Comparison of ENCODE assay signal across 1 cellular context in the genomic region with DNA sequence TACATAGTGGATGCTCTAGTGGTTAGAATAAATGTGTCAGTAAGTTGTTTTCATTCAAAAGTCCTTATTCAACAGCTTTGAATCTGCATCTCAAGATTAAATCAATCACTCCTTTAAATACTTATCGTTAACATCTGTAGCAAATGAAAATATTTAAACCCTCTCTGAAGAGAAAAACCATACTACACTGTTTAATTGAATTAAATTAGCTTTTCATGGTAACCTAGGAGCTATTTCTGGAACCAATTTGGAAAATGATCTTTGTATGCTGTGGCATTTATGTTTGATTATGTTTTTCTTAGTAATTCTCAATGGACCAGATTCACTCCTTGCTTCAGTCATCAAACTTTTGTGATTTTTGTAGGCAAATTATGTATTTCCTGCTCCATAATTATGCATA.
TF ChIP-seq lines count a peak whose summit lies in the region.

No MANE protein-coding gene starts in this region.

TF ChIP-seq in HCT116, 20 proteins besides CTCF, POLR2A, EP300 and RAD21 (continued from another document):
- TF ChIP-seq, protein P1, sequence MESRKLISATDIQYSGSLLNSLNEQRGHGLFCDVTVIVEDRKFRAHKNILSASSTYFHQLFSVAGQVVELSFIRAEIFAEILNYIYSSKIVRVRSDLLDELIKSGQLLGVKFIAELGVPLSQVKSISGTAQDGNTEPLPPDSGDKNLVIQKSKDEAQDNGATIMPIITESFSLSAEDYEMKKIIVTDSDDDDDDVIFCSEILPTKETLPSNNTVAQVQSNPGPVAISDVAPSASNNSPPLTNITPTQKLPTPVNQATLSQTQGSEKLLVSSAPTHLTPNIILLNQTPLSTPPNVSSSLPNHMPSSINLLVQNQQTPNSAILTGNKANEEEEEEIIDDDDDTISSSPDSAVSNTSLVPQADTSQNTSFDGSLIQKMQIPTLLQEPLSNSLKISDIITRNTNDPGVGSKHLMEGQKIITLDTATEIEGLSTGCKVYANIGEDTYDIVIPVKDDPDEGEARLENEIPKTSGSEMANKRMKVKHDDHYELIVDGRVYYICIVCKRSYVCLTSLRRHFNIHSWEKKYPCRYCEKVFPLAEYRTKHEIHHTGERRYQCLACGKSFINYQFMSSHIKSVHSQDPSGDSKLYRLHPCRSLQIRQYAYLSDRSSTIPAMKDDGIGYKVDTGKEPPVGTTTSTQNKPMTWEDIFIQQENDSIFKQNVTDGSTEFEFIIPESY (IDR thresholded peaks at IDR 0.05; ENCODE audit: extremely low read depth, insufficient replicate concordance, low read length), result no peak
- TF ChIP-seq CBX3 (IDR thresholded peaks at IDR 0.05; ENCODE audit: low read depth) (no peak), ZFX (IDR thresholded peaks at IDR 0.05) (no peak), CEBPB (IDR thresholded peaks at IDR 0.05; ENCODE audit: low read depth) (no peak), EZH2phosphoT487 (IDR thresholded peaks at IDR 0.05; ENCODE audit: borderline replicate concordance) (no peak), FOSL1 (IDR thresholded peaks at IDR 0.05; ENCODE audit: low read depth) (no peak), ELF1 (IDR thresholded peaks at IDR 0.05; ENCODE audit: borderline replicate concordance, low read depth) (no peak), JUND (IDR thresholded peaks at IDR 0.05) (no peak), TCF7L2 (IDR thresholded peaks at IDR 0.05; ENCODE audit: borderline replicate concordance, extremely low read depth, insufficient read depth, insufficient read length) (no peak)
